ENCODE assay signal across 9 cellular contexts in genomic region chr2:233386382-233387041, GRCh38. TPM values are rescaled to one million over a fixed set of nuclear protein-coding genes. Genes with fewer than 3 reads are reported as not detected.
DNase-seq lines count a peak whose midpoint lies in the region; ATAC-seq and TF ChIP-seq lines count a peak whose summit lies in the region.
"Had no signal": no experiment of that assay in that cellular context is flagged by ENCODE, and none has a peak within 500 bp of the region (broad histone marks: within the 10 kb centered on the region; RNA-seq: fewer than 3 reads in every experiment).

No MANE protein-coding gene starts in this region.

- intact Hi-C loops in psoas muscle (cut with DNase I), result no loop called here

- H3K4me2 ChIP-seq in SU-DHL-6 (ENCODE audit: low read depth, low read length, poor library complexity, severe bottlenecking), result peak overlapping the region; percentile 34

- H3K9me2 ChIP-seq in SU-DHL-6 (replicated peaks; ENCODE audit: insufficient read depth, low read length), result no peaks in the 10 kb centered on the region

- peaks cover 12% of the 10 kb centered on the region for H3F3A ChIP-seq in SU-DHL-6 (ENCODE audit: insufficient read depth)

- H3K27ac ChIP-seq in SU-DHL-6 (ENCODE audit: low read depth, low read length), result peak overlapping the region; percentile 72; the same call in 1 of the 2 replicates
- H3K27ac ChIP-seq in psoas muscle, result peak overlapping the region; percentile 68

- DNase-seq in EH (ENCODE audit: low read depth) (peak; percentile 74), fibroblast of peridontal ligament (ENCODE audit: extremely low read depth) (peak; percentile 32), psoas muscle (no peak), SIG-M5 (lab: John Stamatoyannopoulos, UW) (no peak), NCI-H2029 (lab: John Stamatoyannopoulos, UW) (no peak)
- no peak for DNase-seq in effector CD4-positive, alpha-beta T cell
- DNase-seq: NCI-H1694 treated with DMSO at 0.1 percent for 48 hours had no signal

- H2AFZ ChIP-seq in SU-DHL-6 (ENCODE audit: low read depth, low read length, severe bottlenecking), result no peak overlapping the region

- H3K9me3 ChIP-seq in SU-DHL-6 (ENCODE audit: insufficient read depth, low read length) (no peaks in the 10 kb centered on the region), psoas muscle (no peaks in the 10 kb centered on the region)

- no peak overlapping the region for H3K4me3 ChIP-seq in SU-DHL-6 (ENCODE audit: insufficient read depth, low read length, poor library complexity, severe bottlenecking)
- H3K4me3 ChIP-seq in psoas muscle, result no peak overlapping the region

- no peaks in the 10 kb centered on the region for H3K27me3 ChIP-seq in SU-DHL-6 (ENCODE audit: low read length)
- H3K27me3 ChIP-seq in psoas muscle (ENCODE audit: insufficient read depth in 3 of 3, low read length in 2 of 3), result no peaks in the 10 kb centered on the region

- peaks cover 6% of the 10 kb centered on the region; the same call in 1 of the 2 replicates for H3K79me2 ChIP-seq in SU-DHL-6 (ENCODE audit: insufficient read depth, low read length)

- H3K36me3 ChIP-seq in SU-DHL-6 (ENCODE audit: low read length), result peaks cover 3% of the 10 kb centered on the region; the same call in 1 of the 2 replicates
- peaks cover 2 to 16% of the 10 kb centered on the region in 2 donors for H3K36me3 ChIP-seq in psoas muscle (ENCODE audit: insufficient read depth in 1 of 2, low read depth in 1 of 2)

- no peaks in the 10 kb centered on the region; the same call in 1 of the 2 replicates for H4K20me1 ChIP-seq in SU-DHL-6 (ENCODE audit: low read depth, low read length)

- ATAC-seq in psoas muscle (peak; percentile 26 to 60 (median 45)), GM19395 (IDR thresholded peaks at IDR 0.05; ENCODE audit: unreplicated experiment) (no peak)

- H3K4me1 ChIP-seq in psoas muscle, result peaks cover 46% of the 10 kb centered on the region

- no peak overlapping the region for H3K9ac ChIP-seq in SU-DHL-6 (ENCODE audit: low read length)

- no peak for TF ChIP-seq CTCF in SU-DHL-6 (IDR thresholded peaks at IDR 0.05; ENCODE audit: insufficient read depth, low read length, poor library complexity, severe bottlenecking)
- no peak for TF ChIP-seq CTCF in psoas muscle (IDR thresholded peaks at IDR 0.05)

- 50 to 65% (median 58%) methylated on average over 13 of the region's 13 CpGs for WGBS in psoas muscle, 3 donors

RNA-seq across cellular contexts. Expression of gene DGKD, which starts 32.2 kb away (rescaled TPM):
- 100 to 1,000 TPM in 3 of 4 donors, 10 to 100 TPM in 1; 77.9 to 365 (median 244) TPM for total RNA-seq in psoas muscle
- 100 to 1,000 TPM in 1 of 3 donors, 10 to 100 TPM in 2; 59.4 to 310 (median 59.6) TPM for polyA plus RNA-seq in psoas muscle

Comparison
In these comparisons a context has a peak if more than half of its experiments do, and no peak if none do; other contexts are left out.
1. DNase-seq: peak in EH (single experiment) and fibroblast of peridontal ligament (single experiment); none in psoas muscle (0 of 2), SIG-M5 (single experiment), NCI-H2029 (single experiment) and effector CD4-positive, alpha-beta T cell (single experiment).